8 cellular contexts compared by ENCODE assay signal in genomic region chr19:55279773-55280643, GRCh38. TPM values are rescaled to one million over a fixed set of nuclear protein-coding genes. Genes with fewer than 3 reads are reported as not detected.
DNase-seq lines count a peak whose midpoint lies in the region; ATAC-seq and TF ChIP-seq lines count a peak whose summit lies in the region.

HSPBP1 (minus strand) TSS chr19:55280110; CDS start chr19:55279608, 502 bp downstream.

- H3K9me2 ChIP-seq in OCI-LY7 (ENCODE audit: insufficient read depth, low read length) = no peaks in the 10 kb centered on the region

- peak; percentile 57 for ATAC-seq in GM21515 (IDR thresholded peaks at IDR 0.05; ENCODE audit: unreplicated experiment)

- DNase-seq in Caki2 (ENCODE audit: low read depth) = peak; percentile 99
- DNase-seq in HuH-7.5 (ENCODE audit: low spot score) = peak; percentile 94
- peak; percentile 98 for DNase-seq in OCI-LY7 (ENCODE audit: low spot score)
- DNase-seq in activated T-cell treated with anti-CD3 and anti-CD28 coated beads for 1 hour (ENCODE audit: low read depth) = peak; percentile 85
- DNase-seq in epidermal melanocyte (ENCODE audit: insufficient read length, low spot score) = peak; percentile 85
- peak; percentile 90 for DNase-seq in middle frontal gyrus (ENCODE audit: extremely low spot score, low spot score)
- DNase-seq in stimulated activated CD8-positive, alpha-beta memory T cell treated with anti-CD3 and anti-CD28 coated beads, Interleukin-2, amount 100 ng/mL, for 48 hours (ENCODE audit: low read depth in 2 of 2) = peak; percentile 93 to 96

- TF ChIP-seq CTCF in OCI-LY7 (conservative IDR thresholded peaks at IDR 0.05; ENCODE audit: low read length) = no peak

- POLR2A ChIA-PET in OCI-LY7 (lab: Charles Lee) = interaction anchor here (0.6 to 1.4 kb wide), 6 partner anchors 13 to 30 kb away, joined by 3 to 6 read pairs (median 3); no protein-coding TSS in a partner anchor

- peak within 1 kb of the TSS; percentile 43; the same call in 1 of the 2 replicates for H2AFZ ChIP-seq in OCI-LY7 (ENCODE audit: low read length)

- peak within 1 kb of the TSS; percentile 93 for H3K27ac ChIP-seq in OCI-LY7 (ENCODE audit: low read depth, low read length, poor library complexity, severe bottlenecking)

- intact Hi-C loops in OCI-LY7 (cut with micrococcal nuclease; ENCODE audit: unreplicated experiment) = loop anchor here (1.0 to 5.0 kb wide), 4 partner anchors 21 to 127 kb away; partner anchors contain the start of genes PPP6R1 and UBE2S

- CTCF ChIA-PET in OCI-LY7 (lab: Charles Lee; ENCODE audit: unreplicated experiment) = no interaction called here

- H3K4me2 ChIP-seq in OCI-LY7 (ENCODE audit: low read length) = peak within 1 kb of the TSS; percentile 99

- peak within 1 kb of the TSS; percentile 95 for H3K4me3 ChIP-seq in OCI-LY7 (ENCODE audit: low read depth, low read length, poor library complexity, severe bottlenecking)

- no TSS peak for BruUV-seq in OCI-LY7 (replicated peaks; lab: Mats Ljungman, UMichigan)

- no peaks in the 10 kb centered on the region for H3K9me3 ChIP-seq in OCI-LY7 (ENCODE audit: low read length)

- peaks cover 28% of the 10 kb centered on the region for H3K79me2 ChIP-seq in OCI-LY7 (ENCODE audit: insufficient read depth, low read depth, low read length)

- peaks cover 16% of the 10 kb centered on the region; the same call in 1 of the 2 replicates for H3K36me3 ChIP-seq in OCI-LY7 (ENCODE audit: insufficient read depth, low read length)

- peaks cover 78% of the 10 kb centered on the region for H3K4me1 ChIP-seq in OCI-LY7 (ENCODE audit: insufficient read depth, low read length, poor library complexity, severe bottlenecking)

- H4K20me1 ChIP-seq in OCI-LY7 (ENCODE audit: insufficient read depth, low read length) = no peaks in the 10 kb centered on the region

- in situ Hi-C loops in Caki2 (cut with HindIII; ENCODE audit: low pct_unique_long_range_greater_than_20kb, low sequenced_read_pairs) = no loop called here

RNA-seq across cellular contexts. Expression of gene HSPBP1, which starts in this region (rescaled TPM):
- total RNA-seq in Caki2 (2014; rRNA removed; shearing (Covaris generic); ENCODE audit: low replicate concordance) = 128 and 145 TPM in 2 replicates
- total RNA-seq in OCI-LY7 (2014; rRNA removed; shearing (Covaris generic)) = 41.3 and 50.5 TPM in 2 replicates
- total RNA-seq in OCI-LY7 (2022) = 31.9 and 38.7 TPM in 2 replicates

Comparison
In these comparisons a context has a peak if more than half of its experiments do, and no peak if none do; other contexts are left out.
1. Peak in every context shown above with its lines: DNase-seq, ATAC-seq, H3K4me3 ChIP-seq and H3K27ac ChIP-seq.